In the genomic region with DNA sequence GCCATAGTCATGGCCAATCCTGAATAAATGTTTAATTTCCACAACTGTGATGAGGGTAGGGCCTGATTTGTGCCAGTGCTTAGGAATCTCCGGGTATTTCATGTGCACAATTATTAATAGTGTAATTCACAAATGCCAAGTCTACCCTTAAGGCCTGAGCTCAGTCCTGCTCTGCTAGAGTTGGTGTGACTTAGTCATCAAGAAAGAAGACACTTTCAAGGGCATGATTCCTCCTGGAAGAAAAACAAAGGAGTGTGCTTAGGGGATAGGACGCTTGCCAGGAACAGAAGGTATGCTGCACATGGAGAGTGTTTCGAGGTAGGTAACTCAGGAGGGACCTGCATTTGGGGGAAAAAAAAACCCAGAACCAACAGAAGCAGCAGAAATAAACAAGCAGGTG, we compare ENCODE assay signal across 26 cellular contexts.
"Had no signal": no experiment of that assay in that cellular context is flagged by ENCODE, and none has a peak within 500 bp of the region (broad histone marks: within the 10 kb centered on the region; RNA-seq: fewer than 3 reads in every experiment).

No MANE protein-coding gene starts in this region.

- H3K9me3 ChIP-seq: neutrophil, ovary, psoas muscle, right lobe of liver, thoracic aorta, thyroid gland, transverse colon, upper lobe of right lung, uterus had no signal

- DNase-seq: naive B cell; naive thymus-derived CD8-positive, alpha-beta T cell; nephron progenitor cell; nucleus accumbens; ovary; posterior cingulate gyrus; psoas muscle; right lobe of liver; sigmoid colon; small intestine; stimulated activated CD4-positive, alpha-beta T cell treated with anti-CD3 and anti-CD28 coated beads, Interleukin-15, amount 100 ng/mL, for 24 hours; stimulated activated CD4-positive, alpha-beta T cell treated with anti-CD3 and anti-CD28 coated beads, Interleukin-2, amount 100 ng/mL, for 24 hours; stimulated activated CD4-positive, alpha-beta T cell treated with anti-CD3 and anti-CD28 coated beads, Interleukin-4, amount 100 ng/mL, for 1 hour; stimulated activated CD4-positive, alpha-beta T cell treated with anti-CD3 and anti-CD28 coated beads, Interleukin-4, amount 100 ng/mL, for 4 hours; stimulated activated CD8-positive, alpha-beta memory T cell treated with anti-CD3 and anti-CD28 coated beads, Interleukin-4, amount 100 ng/mL, for 48 hours; stimulated activated naive CD4-positive, alpha-beta T cell; stimulated activated naive CD8-positive, alpha-beta T cell treated with anti-CD3 and anti-CD28 coated beads, Interleukin-15, amount 100 ng/mL, for 72 hours; stimulated activated naive CD8-positive, alpha-beta T cell treated with anti-CD3 and anti-CD28 coated beads, Interleukin-15, Interleukin-2, amounts not matched to agents 100 U/mL and 50 U/mL, for 24 hours; thyroid gland; transverse colon; upper lobe of right lung; uterus had no signal

- H3K4me1 ChIP-seq: parathyroid adenoma, psoas muscle, right lobe of liver, sigmoid colon, thyroid gland, transverse colon, upper lobe of right lung, uterus had no signal

- H3K4me3 ChIP-seq: ovary, psoas muscle, right lobe of liver, sigmoid colon, thoracic aorta, thyroid gland, transverse colon, upper lobe of right lung, uterus had no signal

- H3K9ac ChIP-seq: parathyroid adenoma had no signal

- ATAC-seq: naive thymus-derived CD8-positive, alpha-beta T cell; right lobe of liver; stimulated activated memory B cell treated with anti-CD40 and anti-IgM and Interleukin-4, amounts not matched to agents 10 μg/mL and 1 μg/mL and 100 μg/mL, for 72 hours; stimulated activated naive CD8-positive, alpha-beta T cell treated with anti-CD3 and anti-CD28 coated beads, Interleukin-15, amount 100 ng/mL, for 72 hours; stimulated activated naive CD8-positive, alpha-beta T cell treated with anti-CD3 and anti-CD28 coated beads, Interleukin-15, Interleukin-2, amounts not matched to agents 100 U/mL and 50 U/mL, for 24 hours; upper lobe of right lung had no signal

- H3K27ac ChIP-seq: neutrophil, ovary, parathyroid adenoma, psoas muscle, right lobe of liver, sigmoid colon, thoracic aorta, thyroid gland, transverse colon, upper lobe of right lung, uterus had no signal

- H3K27me3 ChIP-seq: neutrophil, ovary, right lobe of liver, sigmoid colon, thyroid gland, transverse colon, upper lobe of right lung, uterus had no signal

- H3K36me3 ChIP-seq: neutrophil, ovary, right lobe of liver, sigmoid colon, thoracic aorta, thyroid gland, transverse colon, upper lobe of right lung, uterus had no signal
